In the genomic region with DNA sequence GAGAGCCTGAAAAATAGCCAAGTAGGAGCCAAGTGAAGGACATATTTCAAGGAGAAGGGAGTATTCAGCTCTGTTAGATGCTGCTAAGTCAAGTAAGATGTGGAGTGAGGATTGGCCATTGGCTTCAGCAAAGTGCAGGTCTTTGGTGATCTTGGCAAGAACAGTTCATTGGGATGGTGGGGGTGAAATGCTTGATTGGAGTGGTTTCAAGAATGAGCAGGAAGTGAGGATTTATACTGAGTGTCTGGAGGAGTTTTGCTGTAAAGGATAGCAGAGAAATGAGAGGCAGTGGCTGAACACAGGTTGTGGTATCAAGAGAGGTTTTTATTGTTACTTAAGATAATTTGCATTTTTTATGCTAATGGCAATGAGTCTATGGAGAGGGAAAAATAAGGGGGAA, we compare ENCODE assay signal across 16 cellular contexts.
DNase-seq lines count a peak whose midpoint lies in the region; ATAC-seq and TF ChIP-seq lines count a peak whose summit lies in the region.
"Had no signal": no experiment of that assay in that cellular context is flagged by ENCODE, and none has a peak within 500 bp of the region (broad histone marks: within the 10 kb centered on the region; RNA-seq: fewer than 3 reads in every experiment).

No MANE protein-coding gene starts in this region.

- no peak overlapping the region for H3K4me3 ChIP-seq in fibroblast of pulmonary artery (replicated peaks; ENCODE audit: low read depth, low read length)
- H3K4me3 ChIP-seq in upper lobe of left lung = no peak overlapping the region

- DNase-seq in NCI-H526 (lab: John Stamatoyannopoulos, UW) (peak; percentile 29 to 47), NCI-H526 treated with DMSO at 0.1 percent for 48 hours (lab: John Stamatoyannopoulos, UW) (no peak), fibroblast of pulmonary artery (ENCODE audit: low read depth) (peak; percentile 60), upper lobe of left lung (no peak), putamen (ENCODE audit: low spot score) (no peak), NOMO-1 treated with DMSO at 0.1 percent for 48 hours (lab: John Stamatoyannopoulos, UW; ENCODE audit: unreplicated experiment) (no peak)
- DNase-seq: C1 segment of cervical spinal cord, GF-D8, Karpas-422, MM.1S, NCI-H1092 treated with DMSO at 0.1 percent for 48 hours, NCI-H1694, NCI-H2107, PC-3 had no signal

- ATAC-seq in GM19452 (IDR thresholded peaks at IDR 0.05; ENCODE audit: unreplicated experiment) = no peak
- no peak for ATAC-seq in upper lobe of left lung (ENCODE audit: low FRiP score in 2 of 2)
- ATAC-seq: PC-3 had no signal

- TF ChIP-seq CTCF in fibroblast of pulmonary artery (IDR thresholded peaks at IDR 0.05; ENCODE audit: low read length, missing control alignments) (no peak), upper lobe of left lung (IDR thresholded peaks at IDR 0.05) (no peak)

- no peaks in the 10 kb centered on the region for H3K4me1 ChIP-seq in upper lobe of left lung

- H3K27me3 ChIP-seq in upper lobe of left lung = no peaks in the 10 kb centered on the region

- H3K9me3 ChIP-seq in upper lobe of left lung = no peaks in the 10 kb centered on the region

- H3K36me3 ChIP-seq in upper lobe of left lung = peaks cover 0 to 7% (median 3%) of the 10 kb centered on the region in 4 donors

- H3K27ac ChIP-seq in angular gyrus (ENCODE audit: low read depth, low read length) (peak overlapping the region; percentile 11), upper lobe of left lung (no peak overlapping the region)

- no peak for TF ChIP-seq POLR2A in upper lobe of left lung (IDR thresholded peaks at IDR 0.05)

- TF ChIP-seq EP300 in upper lobe of left lung (IDR thresholded peaks at IDR 0.05) = no peak

Comparison
In these comparisons a context has a peak if more than half of its experiments do, and no peak if none do; other contexts are left out.
1. DNase-seq: peak in NCI-H526 (2 of 2) and fibroblast of pulmonary artery (single experiment); none in NCI-H526 treated with DMSO at 0.1 percent for 48 hours (single experiment), upper lobe of left lung (0 of 2), putamen (single experiment) and NOMO-1 treated with DMSO at 0.1 percent for 48 hours (single experiment).